ENCODE assay signal across 2 cellular contexts in genomic region chr16:89130448-89130847, GRCh38.
A peak's percentile ranks its signal among the peaks of the same experiment; 100 is the strongest.
TF ChIP-seq lines count a peak whose summit lies in the region.

No MANE protein-coding gene starts in this region.

TF ChIP-seq in HepG2, 621 proteins besides CTCF, POLR2A, EP300 and RAD21:
- peak; percentile 94 for TF ChIP-seq ZNF317 (CRISPR knock-in tag; IDR thresholded peaks at IDR 0.05)
- TF ChIP-seq ZNF329 (CRISPR knock-in tag; IDR thresholded peaks at IDR 0.05; ENCODE audit: low read depth) = no peak
- no peak for TF ChIP-seq HOXA5 (CRISPR knock-in tag; IDR thresholded peaks at IDR 0.05)
- TF ChIP-seq ARNT (IDR thresholded peaks at IDR 0.05) = no peak
- no peak for TF ChIP-seq GABPA (IDR thresholded peaks at IDR 0.05; ENCODE audit: low read depth, low read length)
- TF ChIP-seq GABPA (CRISPR knock-in tag; IDR thresholded peaks at IDR 0.05; ENCODE audit: low read depth) = no peak

TF ChIP-seq in GM12878, 131 proteins besides CTCF, POLR2A, EP300 and RAD21:
- TF ChIP-seq CBX5 (IDR thresholded peaks at IDR 0.05; ENCODE audit: low read depth) (0 out of 2 replicates have a peak, but pooled peaks have one; percentile 40), CHD2 (IDR thresholded peaks at IDR 0.05; ENCODE audit: borderline replicate concordance, low read depth, low read length) (no peak), CHD4 (IDR thresholded peaks at IDR 0.05) (no peak)
